In the genomic region with DNA sequence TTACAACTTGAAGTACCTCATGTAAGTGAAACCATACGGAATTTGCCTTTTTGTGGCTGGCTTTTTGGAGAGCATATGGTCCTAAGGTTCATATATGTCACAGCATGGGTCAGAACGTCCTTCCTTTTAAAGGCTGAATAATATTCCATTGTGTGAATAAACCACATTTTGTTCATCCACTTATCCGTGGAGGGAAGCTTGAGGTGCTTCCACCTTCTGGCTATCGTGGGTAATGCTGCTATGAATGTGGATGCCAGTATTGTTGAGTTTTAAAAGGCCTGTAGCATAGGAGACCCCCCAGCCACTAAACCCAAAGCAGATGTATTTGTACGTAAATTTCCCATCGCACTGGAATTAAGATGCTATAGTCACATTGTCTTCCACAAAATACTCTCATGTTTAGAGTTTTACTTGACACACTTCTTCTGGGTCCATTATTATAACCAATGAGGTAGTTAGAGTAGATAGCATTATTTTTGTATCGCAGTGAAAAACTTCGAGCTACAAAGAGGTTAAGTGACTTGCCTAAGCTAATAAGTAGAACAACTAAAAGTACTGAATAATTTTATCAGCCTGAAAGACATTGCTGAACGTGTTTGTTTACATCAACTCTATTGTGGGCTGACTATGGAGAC, we compare ENCODE assay signal across 8 cellular contexts.
DNase-seq lines count a peak whose midpoint lies in the region; ATAC-seq and TF ChIP-seq lines count a peak whose summit lies in the region.

No MANE protein-coding gene starts in this region.

- intact Hi-C loops in left colon (cut with DNase I, micrococcal nuclease) = loop anchor here in 1 of 2 donors (10.0 kb wide), 1 partner anchor 298 kb away; no protein-coding TSS in a partner anchor
- intact Hi-C loops in sciatic nerve (cut with DNase I) = no loop called here

- peak; percentile 58 for ATAC-seq in left colon
- no peak for ATAC-seq in sciatic nerve
- no peak for ATAC-seq in GM19452 (IDR thresholded peaks at IDR 0.05; ENCODE audit: unreplicated experiment)
- ATAC-seq in GM21381 (IDR thresholded peaks at IDR 0.05; ENCODE audit: unreplicated experiment) = no peak

- no peak for DNase-seq in AG09309 (ENCODE audit: low read depth)
- peak; percentile 16 for DNase-seq in H4 (ENCODE audit: low spot score)
- DNase-seq in amniotic epithelial cell (ENCODE audit: low read depth) = peak; percentile 24
- peak in 1 of 2 donors; percentile 21 for DNase-seq in left colon
- no peak for DNase-seq in sciatic nerve (ENCODE audit: low spot score)
- DNase-seq in stimulated activated CD4-positive, alpha-beta T cell treated with anti-CD3 and anti-CD28 coated beads, Interleukin-4, amount 100 ng/mL, for 24 hours = no peak

- H3K4me3 ChIP-seq in AG09309 (ENCODE audit: control insufficient read depth, low read depth, low read length) = no peak overlapping the region

- TF ChIP-seq CTCF in AG09309 (IDR thresholded peaks at IDR 0.05; ENCODE audit: control insufficient read depth, insufficient read depth, low read depth, low read length, missing control alignments) = peak; percentile 68

Comparison
In these comparisons a context has a peak if more than half of its experiments do, and no peak if none do; other contexts are left out.
1. DNase-seq: peak in H4 (single experiment) and amniotic epithelial cell (single experiment); none in AG09309 (single experiment), sciatic nerve (single experiment) and stimulated activated CD4-positive, alpha-beta T cell treated with anti-CD3 and anti-CD28 coated beads, Interleukin-4, amount 100 ng/mL, for 24 hours (single experiment).